In genomic region chr2:174577967-174578589, GRCh38 we compare ENCODE assay signal across 8 cellular contexts. TPM values are rescaled to one million over a fixed set of nuclear protein-coding genes. Genes with fewer than 3 reads are reported as not detected.
A peak's percentile ranks its signal among the peaks of the same experiment; 100 is the strongest.
DNase-seq lines count a peak whose midpoint lies in the region; ATAC-seq and TF ChIP-seq lines count a peak whose summit lies in the region.

No MANE protein-coding gene starts in this region.

- H3K9ac ChIP-seq in neural progenitor cell, result no peak overlapping the region

- no peak for TF ChIP-seq POLR2A in testis (IDR thresholded peaks at IDR 0.05)

- H3K4me2 ChIP-seq in neural progenitor cell, result no peak overlapping the region

- H3K4me1 ChIP-seq in neural progenitor cell (no peaks in the 10 kb centered on the region), testis (no peaks in the 10 kb centered on the region)

- CTCF ChIA-PET in activated CD4-positive, alpha-beta T cell treated with anti-CD3 and anti-CD28 coated beads for 36 hours (lab: Charles Lee), result interaction anchor here (0.5 to 12.9 kb wide), 26 partner anchors 9 to 508 kb away, joined by 3 to 172 read pairs (median 8); partner anchors contain the start of genes SCRN3 and WIPF1

- peak overlapping the region; percentile 31 for H3K27ac Mint-ChIP-seq in activated CD4-positive, alpha-beta T cell treated with anti-CD3 and anti-CD28 coated beads for 36 hours
- H3K27ac Mint-ChIP-seq in T-helper 17 cell (peak overlapping the region; percentile 95), neural progenitor cell (no peak overlapping the region)

- no peaks in the 10 kb centered on the region for H4K20me1 ChIP-seq in neural progenitor cell (ENCODE audit: low read depth)

- peaks cover 72% of the 10 kb centered on the region for H3K4me1 Mint-ChIP-seq in activated CD4-positive, alpha-beta T cell treated with anti-CD3 and anti-CD28 coated beads for 36 hours
- peaks cover 31% of the 10 kb centered on the region for H3K4me1 Mint-ChIP-seq in T-helper 17 cell
- H3K4me1 Mint-ChIP-seq in neural progenitor cell, result no peaks in the 10 kb centered on the region

- DNase-seq in activated CD4-positive, alpha-beta T cell treated with anti-CD3 and anti-CD28 coated beads for 36 hours, result peak; percentile 68
- no peak for DNase-seq in activated CD4-positive, alpha-beta T cell treated with anti-CD3 and anti-CD28 coated beads for 1 hour
- DNase-seq in T-helper 17 cell (no peak), dermis blood vessel endothelial cell (peak; percentile 69), neural progenitor cell (ENCODE audit: low spot score) (peak; percentile 38), testis (no peak)

- H3F3A ChIP-seq in neural progenitor cell (ENCODE audit: low read depth), result no peaks in the 10 kb centered on the region

- peak; percentile 74 for ATAC-seq in activated CD4-positive, alpha-beta T cell treated with anti-CD3 and anti-CD28 coated beads for 36 hours
- ATAC-seq in HG03378 (IDR thresholded peaks at IDR 0.05; ENCODE audit: unreplicated experiment) (peak; percentile 68), T-helper 17 cell (peak; percentile 76), GM21825 (IDR thresholded peaks at IDR 0.05; ENCODE audit: unreplicated experiment) (no peak)

- H3K36me3 ChIP-seq in neural progenitor cell (no peaks in the 10 kb centered on the region), testis (ENCODE audit: low read depth, missing control alignments) (no peaks in the 10 kb centered on the region)

- H3K27me3 Mint-ChIP-seq in activated CD4-positive, alpha-beta T cell treated with anti-CD3 and anti-CD28 coated beads for 36 hours, result no peaks in the 10 kb centered on the region
- no peaks in the 10 kb centered on the region for H3K27me3 Mint-ChIP-seq in T-helper 17 cell
- H3K27me3 Mint-ChIP-seq in neural progenitor cell (ENCODE audit: insufficient read depth, low read depth), result no peaks in the 10 kb centered on the region

- H3K79me2 ChIP-seq in neural progenitor cell (ENCODE audit: low read depth), result no peaks in the 10 kb centered on the region

- intact Hi-C loops in activated CD4-positive, alpha-beta T cell treated with anti-CD3 and anti-CD28 coated beads for 36 hours (cut with DNase I, micrococcal nuclease), result loop anchor here (1.0 to 10.0 kb wide), 4 partner anchors 25 to 257 kb away; no protein-coding TSS in a partner anchor
- intact Hi-C loops in testis (cut with DNase I; ENCODE audit: low total_unique reads), result no loop called here

- peak; percentile 51 for TF ChIP-seq CTCF in neural progenitor cell (IDR thresholded peaks at IDR 0.05)
- no peak for TF ChIP-seq CTCF in testis (IDR thresholded peaks at IDR 0.05)

- no peak overlapping the region for H3K27ac ChIP-seq in neural progenitor cell
- H3K27ac ChIP-seq in testis, result no peak overlapping the region

- H3K9me3 Mint-ChIP-seq in activated CD4-positive, alpha-beta T cell treated with anti-CD3 and anti-CD28 coated beads for 36 hours (ENCODE audit: low read depth), result no peaks in the 10 kb centered on the region
- no peaks in the 10 kb centered on the region for H3K9me3 Mint-ChIP-seq in neural progenitor cell

- H2AFZ ChIP-seq in neural progenitor cell (replicated peaks), result no peak overlapping the region

- no peak overlapping the region for H3K4me3 Mint-ChIP-seq in activated CD4-positive, alpha-beta T cell treated with anti-CD3 and anti-CD28 coated beads for 36 hours
- H3K4me3 Mint-ChIP-seq in T-helper 17 cell (no peak overlapping the region), neural progenitor cell (no peak overlapping the region)

- H3K9me3 ChIP-seq in T-helper 17 cell (ENCODE audit: control insufficient read depth, low read length, poor library complexity, severe bottlenecking), result no peaks in the 10 kb centered on the region
- H3K9me3 ChIP-seq in neural progenitor cell (ENCODE audit: low read depth), result no peaks in the 10 kb centered on the region
- no peaks in the 10 kb centered on the region for H3K9me3 ChIP-seq in testis

- H3K4me3 ChIP-seq in neural progenitor cell (no peak overlapping the region), testis (no peak overlapping the region)

- peaks cover 59% of the 10 kb centered on the region for H3K36me3 Mint-ChIP-seq in activated CD4-positive, alpha-beta T cell treated with anti-CD3 and anti-CD28 coated beads for 36 hours (ENCODE audit: low read depth)
- peaks cover 13% of the 10 kb centered on the region for H3K36me3 Mint-ChIP-seq in T-helper 17 cell (ENCODE audit: low read depth)
- H3K36me3 Mint-ChIP-seq in neural progenitor cell, result peaks cover 15% of the 10 kb centered on the region

- H3K27me3 ChIP-seq in neural progenitor cell (no peaks in the 10 kb centered on the region), testis (no peaks in the 10 kb centered on the region)

- POLR2A ChIA-PET in activated CD4-positive, alpha-beta T cell treated with anti-CD3 and anti-CD28 coated beads for 36 hours (lab: Charles Lee), result interaction anchor here (1.0 to 1.1 kb wide), 2 partner anchors 16 to 17 kb away, joined by 3 read pairs; no protein-coding TSS in a partner anchor

RNA-seq across cellular contexts. Expression of gene WIPF1, which starts 19.5 kb away (rescaled TPM):
- total RNA-seq in activated CD4-positive, alpha-beta T cell treated with anti-CD3 and anti-CD28 coated beads for 36 hours, result 100 to 1,000 TPM; 161 to 188 TPM
- total RNA-seq in T-helper 17 cell, result 100 to 1,000 TPM; 368 to 424 TPM
- total RNA-seq in dermis blood vessel endothelial cell, result 13.5 and 14.1 TPM in 2 replicates
- total RNA-seq in neural progenitor cell (ENCODE audit: low replicate concordance), result 14.6 and 17.2 TPM in 2 replicates
- total RNA-seq in testis, result 10 to 100 TPM in 1 of 2 donors, 1 to 10 TPM in 1; 8.5 to 11.1 TPM
- polyA plus RNA-seq in testis (ENCODE audit: insufficient read depth, low read depth, low replicate concordance), result 16.9 TPM

Comparison
In these comparisons a context has a peak if more than half of its experiments do, and no peak if none do; other contexts are left out.
1. DNase-seq: peak in activated CD4-positive, alpha-beta T cell treated with anti-CD3 and anti-CD28 coated beads for 36 hours (single experiment), dermis blood vessel endothelial cell (single experiment) and neural progenitor cell (single experiment); none in activated CD4-positive, alpha-beta T cell treated with anti-CD3 and anti-CD28 coated beads for 1 hour (single experiment), T-helper 17 cell (0 of 3) and testis (single experiment).